Comparison of ENCODE assay signal across 31 cellular contexts in genomic region chr5:58765058-58765457, GRCh38.
"Had no signal": no experiment of that assay in that cellular context is flagged by ENCODE, and none has a peak within 500 bp of the region (broad histone marks: within the 10 kb centered on the region; RNA-seq: fewer than 3 reads in every experiment).

No MANE protein-coding gene starts in this region.

- H3K27ac Mint-ChIP-seq: activated B cell treated with CpG ODN at 0.5 μM for 24 hours; activated CD8-positive, alpha-beta T cell treated with anti-CD3 and anti-CD28 coated beads for 36 hours; activated naive CD4-positive, alpha-beta T cell treated with anti-CD3 and anti-CD28 coated beads for 36 hours; activated naive CD8-positive, alpha-beta T cell; activated naive CD8-positive, alpha-beta T cell treated with anti-CD3 and anti-CD28 coated beads, Interleukin-2, amount 50 U/mL, for 24 hours; T-cell; T-helper 17 cell had no signal

- DNase-seq: activated B cell treated with CpG ODN at 0.5 μM for 24 hours; activated CD4-positive, alpha-beta T cell treated with anti-CD3 and anti-CD28 coated beads, Interleukin-2, amount 10 ng/mL, durations not matched to agents 24 days and 14 days; activated CD4-positive, alpha-beta T cell treated with anti-CD3 and anti-CD28 coated beads, Interleukin-2, amount 50 U/mL, for 4 hours; activated CD4-positive, CD25-positive, alpha-beta regulatory T cell treated with anti-CD3 and anti-CD28 coated beads, Interleukin-2, amount 50 U/mL, for 72 hours; activated CD8-positive, alpha-beta T cell treated with anti-CD3 and anti-CD28 coated beads for 36 hours; activated gamma-delta T cell; activated naive CD8-positive, alpha-beta T cell treated with anti-CD3 and anti-CD28 coated beads, Interleukin-2, amount 50 U/mL, for 24 hours; activated T-cell treated with anti-CD3 and anti-CD28 coated beads, Interleukin-2, amount 50 U/mL, for 48 hours; anterior cingulate cortex; MM.1S; MV-4-11; NCI-H1092; NCI-H1436 treated with DMSO at 0.1 percent for 48 hours; NCI-H1694 treated with DMSO at 0.1 percent for 48 hours; NCI-H2029; NCI-H345; NCI-H524 treated with DMSO at 0.1 percent for 48 hours; Peyer's patch; RPMI8226; SHP77 treated with DMSO at 0.1 percent for 48 hours; SK-N-SH; T-cell; T-helper 17 cell had no signal

- H3K36me3 ChIP-seq: cardiac muscle cell, Peyer's patch, SJSA1 had no signal

- H3K27me3 Mint-ChIP-seq: activated CD4-positive, alpha-beta T cell treated with anti-CD3 and anti-CD28 coated beads, Interleukin-2, amount 10 ng/mL, durations not matched to agents 24 days and 14 days; activated CD8-positive, alpha-beta T cell treated with anti-CD3 and anti-CD28 coated beads for 36 hours; activated naive CD8-positive, alpha-beta T cell; activated naive CD8-positive, alpha-beta T cell treated with anti-CD3 and anti-CD28 coated beads, Interleukin-2, amount 50 U/mL, for 24 hours; central memory CD8-positive, alpha-beta T cell; T-helper 17 cell had no signal

- H3K27me3 ChIP-seq: cardiac muscle cell, Peyer's patch had no signal

- H3K4me3 Mint-ChIP-seq: activated B cell treated with CpG ODN at 0.5 μM for 24 hours; activated CD8-positive, alpha-beta T cell treated with anti-CD3 and anti-CD28 coated beads for 36 hours; activated naive CD4-positive, alpha-beta T cell treated with anti-CD3 and anti-CD28 coated beads for 36 hours; activated naive CD8-positive, alpha-beta T cell; activated naive CD8-positive, alpha-beta T cell treated with anti-CD3 and anti-CD28 coated beads, Interleukin-2, amount 50 U/mL, for 24 hours; central memory CD8-positive, alpha-beta T cell; T-cell; T-helper 17 cell had no signal

- ATAC-seq: activated CD8-positive, alpha-beta T cell treated with anti-CD3 and anti-CD28 coated beads for 36 hours; T-cell; T-helper 17 cell had no signal

- H3K4me3 ChIP-seq: cardiac muscle cell, Peyer's patch, SJSA1 had no signal

- H3K9me3 Mint-ChIP-seq: activated B cell treated with CpG ODN at 0.5 μM for 24 hours; activated CD8-positive, alpha-beta T cell treated with anti-CD3 and anti-CD28 coated beads for 36 hours; activated naive CD4-positive, alpha-beta T cell treated with anti-CD3 and anti-CD28 coated beads for 36 hours; activated naive CD8-positive, alpha-beta T cell treated with anti-CD3 and anti-CD28 coated beads, Interleukin-2, amount 50 U/mL, for 24 hours; activated T-helper 2 cell treated with anti-CD3 and anti-CD28 coated beads, Interferon-gamma antibody, Interleukin-2, Interleukin-4, amounts not matched to agents 10 μg/mL and 5 μg/mL and 100 μg/mL, durations not matched to agents 14 hours and 24 hours and 36 hours; central memory CD8-positive, alpha-beta T cell; T-cell had no signal

- H3K9me3 ChIP-seq: Peyer's patch, SJSA1, SK-N-SH had no signal

- H3K36me3 Mint-ChIP-seq: activated naive CD8-positive, alpha-beta T cell; T-cell had no signal

- H3K4me1 ChIP-seq: SJSA1 had no signal

- H3K27ac ChIP-seq: cardiac muscle cell, KMS-11, Peyer's patch, SJSA1, VCaP had no signal
